9 cellular contexts compared by ENCODE assay signal in the genomic region with DNA sequence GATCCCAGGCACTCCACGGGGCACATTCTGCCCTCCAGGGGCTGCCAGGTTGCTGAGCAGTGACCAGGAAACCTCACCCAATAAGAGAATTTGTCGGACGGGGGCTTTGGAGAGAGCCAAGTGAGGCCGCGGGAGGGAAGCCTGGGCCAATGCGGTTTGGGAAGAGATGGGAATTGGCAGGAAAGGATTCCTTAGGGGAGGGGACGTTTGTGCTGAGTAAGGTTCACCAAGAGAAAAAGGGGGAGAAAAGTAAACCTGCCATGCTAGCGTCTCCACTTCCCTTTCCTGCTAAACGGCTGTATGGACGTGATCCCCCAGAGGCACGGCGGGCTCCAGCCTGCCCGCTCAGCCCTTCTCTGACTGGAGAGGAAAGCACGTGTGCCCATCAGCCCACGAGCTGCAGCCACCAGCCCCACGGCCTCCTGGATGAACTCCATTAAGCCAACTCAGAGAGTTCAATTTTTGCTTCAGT.
DNase-seq lines count a peak whose midpoint lies in the region; ATAC-seq, FAIRE-seq and TF ChIP-seq lines count a peak whose summit lies in the region.
"Had no signal": no experiment of that assay in that cellular context is flagged by ENCODE, and none has a peak within 500 bp of the region (broad histone marks: within the 10 kb centered on the region; RNA-seq: fewer than 3 reads in every experiment).

No MANE protein-coding gene starts in this region.

- peaks cover 6% of the 10 kb centered on the region for H3K36me3 Mint-ChIP-seq in activated CD8-positive, alpha-beta T cell treated with anti-CD3 and anti-CD28 coated beads for 36 hours (ENCODE audit: low read depth)
- H3K36me3 Mint-ChIP-seq in naive thymus-derived CD8-positive, alpha-beta T cell: no peaks in the 10 kb centered on the region

- CTCF ChIA-PET in activated CD8-positive, alpha-beta T cell treated with anti-CD3 and anti-CD28 coated beads for 36 hours (lab: Charles Lee): no interaction called here

- POLR2A ChIA-PET in activated CD8-positive, alpha-beta T cell treated with anti-CD3 and anti-CD28 coated beads for 36 hours (lab: Charles Lee): interaction anchor here (0.6 to 3.9 kb wide), 9 partner anchors 10 to 1703 kb away, joined by 3 to 27 read pairs (median 5); partner anchors contain the start of gene ID2
- POLR2A ChIA-PET in naive thymus-derived CD8-positive, alpha-beta T cell (lab: Charles Lee): interaction anchor here (0.8 to 1.3 kb wide), 2 partner anchors 9 to 10 kb away, joined by 3 read pairs; no protein-coding TSS in a partner anchor

- no peak for TF ChIP-seq CTCF in activated CD8-positive, alpha-beta T cell treated with anti-CD3 and anti-CD28 coated beads for 36 hours (IDR thresholded peaks at IDR 0.05)
- no peak for TF ChIP-seq CTCF in D721Med (IDR thresholded peaks at IDR 0.05; ENCODE audit: insufficient read depth, missing control alignments)

- peak; percentile 12 for ATAC-seq in GM18861 (IDR thresholded peaks at IDR 0.05; ENCODE audit: unreplicated experiment)
- ATAC-seq in HG02759 (IDR thresholded peaks at IDR 0.05; ENCODE audit: unreplicated experiment): peak; percentile 27
- peak; percentile 20 for ATAC-seq in activated CD8-positive, alpha-beta T cell treated with anti-CD3 and anti-CD28 coated beads for 36 hours
- ATAC-seq in naive thymus-derived CD8-positive, alpha-beta T cell: no peak

- H3K9me3 Mint-ChIP-seq in activated CD8-positive, alpha-beta T cell treated with anti-CD3 and anti-CD28 coated beads for 36 hours: no peaks in the 10 kb centered on the region
- no peaks in the 10 kb centered on the region for H3K9me3 Mint-ChIP-seq in naive thymus-derived CD8-positive, alpha-beta T cell

- peaks cover 6% of the 10 kb centered on the region for H3K27me3 Mint-ChIP-seq in activated CD8-positive, alpha-beta T cell treated with anti-CD3 and anti-CD28 coated beads for 36 hours
- H3K27me3 Mint-ChIP-seq in naive thymus-derived CD8-positive, alpha-beta T cell: peaks cover 0 to 4% (median 2%) of the 10 kb centered on the region in 5 donors

- intact Hi-C loops in activated CD8-positive, alpha-beta T cell treated with anti-CD3 and anti-CD28 coated beads for 36 hours (cut with micrococcal nuclease): loop anchor here (10.0 kb wide), 1 partner anchor 183 kb away; no protein-coding TSS in a partner anchor

- H3K4me1 Mint-ChIP-seq in activated CD8-positive, alpha-beta T cell treated with anti-CD3 and anti-CD28 coated beads for 36 hours (ENCODE audit: low read depth): peaks cover 54% of the 10 kb centered on the region
- H3K4me1 Mint-ChIP-seq in naive thymus-derived CD8-positive, alpha-beta T cell: peaks cover 18 to 61% (median 26%) of the 10 kb centered on the region in 4 donors

- FAIRE-seq in D721Med (lab: Jason Lieb, UNC): no peak
- FAIRE-seq: colon had no signal

- DNase-seq in activated CD8-positive, alpha-beta T cell treated with anti-CD3 and anti-CD28 coated beads for 36 hours: no peak
- no peak for DNase-seq in naive thymus-derived CD8-positive, alpha-beta T cell
- DNase-seq in D721Med (ENCODE audit: insufficient read length, low spot score) (no peak), NCI-H1048 (lab: John Stamatoyannopoulos, UW) (no peak), GDM1 (lab: John Stamatoyannopoulos, UW) (no peak), KG1 (lab: John Stamatoyannopoulos, UW) (no peak)

- H3K27ac Mint-ChIP-seq in activated CD8-positive, alpha-beta T cell treated with anti-CD3 and anti-CD28 coated beads for 36 hours: peak overlapping the region; percentile 79
- peak overlapping the region in 9 of 10 donors; percentile 48 to 92 (median 86) for H3K27ac Mint-ChIP-seq in naive thymus-derived CD8-positive, alpha-beta T cell

- H3K4me3 Mint-ChIP-seq in activated CD8-positive, alpha-beta T cell treated with anti-CD3 and anti-CD28 coated beads for 36 hours: peak overlapping the region; percentile 66
- peak overlapping the region; percentile 75 to 87 (median 85) for H3K4me3 Mint-ChIP-seq in naive thymus-derived CD8-positive, alpha-beta T cell

Comparison
In these comparisons a context has a peak if more than half of its experiments do, and no peak if none do; other contexts are left out.
1. ATAC-seq: peak in GM18861 (single experiment), HG02759 (single experiment) and activated CD8-positive, alpha-beta T cell treated with anti-CD3 and anti-CD28 coated beads for 36 hours (single experiment); none in naive thymus-derived CD8-positive, alpha-beta T cell (0 of 2).